Comparison of ENCODE assay signal across 14 cellular contexts in genomic region chr17:61397086-61397842, GRCh38. TPM values are rescaled to one million over a fixed set of nuclear protein-coding genes. Genes with fewer than 3 reads are reported as not detected.
DNase-seq lines count a peak whose midpoint lies in the region; ATAC-seq and TF ChIP-seq lines count a peak whose summit lies in the region.
"Had no signal": no experiment of that assay in that cellular context is flagged by ENCODE, and none has a peak within 500 bp of the region (broad histone marks: within the 10 kb centered on the region; RNA-seq: fewer than 3 reads in every experiment).

No MANE protein-coding gene starts in this region.

- H2AK5ac ChIP-seq in neuronal stem cell (ENCODE audit: low read depth, low read length): peak overlapping the region; percentile 89

- in situ Hi-C loops in Panc1 (cut with HindIII; ENCODE audit: low pct_unique_long_range_greater_than_20kb, low sequenced_read_pairs): no loop called here

- peak overlapping the region; percentile 99 for H3K23ac ChIP-seq in neuronal stem cell (ENCODE audit: low read depth, low read length, poor library complexity)

- POLR2A ChIA-PET in Panc1 (lab: Charles Lee): no interaction called here

- H3K9me3 ChIP-seq in Panc1 (ENCODE audit: control insufficient read depth, insufficient read depth, low read depth, low read length) (no peaks in the 10 kb centered on the region), neuronal stem cell (replicated peaks in 1 of 2; ENCODE audit: control insufficient read depth in 2 of 2, insufficient read depth in 1 of 2, low read depth in 1 of 2, low read length in 2 of 2) (peaks cover 0 to 5% of the 10 kb centered on the region in 2 donors)
- H3K9me3 ChIP-seq: mucosa of descending colon had no signal

- H3K36me3 ChIP-seq in Panc1 (ENCODE audit: control insufficient read depth, insufficient read depth, low read length) (no peaks in the 10 kb centered on the region), neuronal stem cell (replicated peaks in 1 of 2; ENCODE audit: control insufficient read depth in 2 of 2, insufficient read depth in 2 of 2, low read length in 2 of 2) (no peaks in the 10 kb centered on the region)

- H4K8ac ChIP-seq in neuronal stem cell (ENCODE audit: low read depth, low read length): no peak overlapping the region

- peaks cover 2% of the 10 kb centered on the region for H3K79me1 ChIP-seq in neuronal stem cell (ENCODE audit: low read depth, low read length)

- TF ChIP-seq CTCF in AG09309 (IDR thresholded peaks at IDR 0.05; ENCODE audit: control insufficient read depth, insufficient read depth, low read depth, low read length, missing control alignments) (no peak), Panc1 (IDR thresholded peaks at IDR 0.05) (no peak), foreskin fibroblast (IDR thresholded peaks at IDR 0.05; ENCODE audit: low read depth, low read length) (peak; percentile 13), Calu3 (IDR thresholded peaks at IDR 0.05; ENCODE audit: unreplicated experiment) (no peak)

- peaks cover 24% of the 10 kb centered on the region for H3K4me1 ChIP-seq in Panc1 (ENCODE audit: control insufficient read depth, insufficient read depth, low read length)
- peaks cover 8 to 10% of the 10 kb centered on the region in 2 donors for H3K4me1 ChIP-seq in neuronal stem cell (ENCODE audit: control insufficient read depth in 2 of 2, insufficient read depth in 1 of 2, low read depth in 1 of 2, low read length in 2 of 2)

- no peak overlapping the region for H3K4me3 Mint-ChIP-seq in Calu3 (ENCODE audit: low read depth, unreplicated experiment)
- H3K4me3 Mint-ChIP-seq in stimulated activated naive CD8-positive, alpha-beta T cell treated with anti-CD3 and anti-CD28 coated beads, Interleukin-15, amount 100 ng/mL, for 72 hours: peak overlapping the region in 1 of 2 donors; percentile 55

- peak overlapping the region; percentile 66 for H3K18ac ChIP-seq in neuronal stem cell (ENCODE audit: low read length)

- peak overlapping the region; percentile 99 for H3K14ac ChIP-seq in neuronal stem cell (ENCODE audit: low read length)

- no peak overlapping the region for H2BK15ac ChIP-seq in neuronal stem cell (ENCODE audit: low read length)

- no peak overlapping the region for H2BK12ac ChIP-seq in neuronal stem cell (ENCODE audit: low read length)

- no peaks in the 10 kb centered on the region for H3K9me3 Mint-ChIP-seq in Calu3 (ENCODE audit: low read depth, unreplicated experiment)
- H3K9me3 Mint-ChIP-seq in stimulated activated naive CD8-positive, alpha-beta T cell treated with anti-CD3 and anti-CD28 coated beads, Interleukin-15, amount 100 ng/mL, for 72 hours: no peaks in the 10 kb centered on the region
- H3K9me3 Mint-ChIP-seq: activated naive CD4-positive, alpha-beta T cell treated with anti-CD3 and anti-CD28 coated beads, Interleukin-2, amount 50 U/mL, for 24 hours; stimulated activated naive CD8-positive, alpha-beta T cell treated with anti-CD3 and anti-CD28 coated beads, Interleukin-15, Interleukin-2, amounts not matched to agents 100 ng/mL and 50 ng/mL, for 24 hours had no signal

- H3K27me3 Mint-ChIP-seq in Calu3 (ENCODE audit: unreplicated experiment): peaks cover 47% of the 10 kb centered on the region
- peaks cover 66% of the 10 kb centered on the region for H3K27me3 Mint-ChIP-seq in stimulated activated naive CD8-positive, alpha-beta T cell treated with anti-CD3 and anti-CD28 coated beads, Interleukin-15, amount 100 ng/mL, for 72 hours

- H3K36me3 Mint-ChIP-seq in Calu3 (ENCODE audit: insufficient read depth, unreplicated experiment): peaks cover 6% of the 10 kb centered on the region

- ATAC-seq in Panc1 (no peak), HG03342 (IDR thresholded peaks at IDR 0.05; ENCODE audit: unreplicated experiment) (no peak), esophagus mucosa (no peak)
- ATAC-seq in stimulated activated naive CD8-positive, alpha-beta T cell treated with anti-CD3 and anti-CD28 coated beads, Interleukin-15, amount 100 ng/mL, for 72 hours: no peak

- CTCF ChIA-PET in Panc1 (lab: Charles Lee) (no interaction called here), Calu3 (lab: Charles Lee) (no interaction called here)

- peak overlapping the region; percentile 57 for H3K9ac ChIP-seq in neuronal stem cell (ENCODE audit: low read depth, low read length, poor library complexity)

- no peaks in the 10 kb centered on the region for H3K27me3 ChIP-seq in Panc1 (ENCODE audit: control insufficient read depth, insufficient read depth, low read length)
- H3K27me3 ChIP-seq in neuronal stem cell (ENCODE audit: control insufficient read depth in 3 of 3, insufficient read depth in 3 of 3, low read depth in 1 of 3, low read length in 3 of 3): peaks cover 64 to 90% (median 87%) of the 10 kb centered on the region in 3 experiments

- H2BK5ac ChIP-seq in neuronal stem cell (ENCODE audit: low read length): peak overlapping the region; percentile 62

- no peaks in the 10 kb centered on the region for H3K4me1 Mint-ChIP-seq in Calu3 (ENCODE audit: low read depth, unreplicated experiment)
- peaks cover 31% of the 10 kb centered on the region for H3K4me1 Mint-ChIP-seq in stimulated activated naive CD8-positive, alpha-beta T cell treated with anti-CD3 and anti-CD28 coated beads, Interleukin-15, amount 100 ng/mL, for 72 hours

- no peak overlapping the region for H3K27ac Mint-ChIP-seq in Calu3 (ENCODE audit: unreplicated experiment)
- H3K27ac Mint-ChIP-seq in stimulated activated naive CD8-positive, alpha-beta T cell treated with anti-CD3 and anti-CD28 coated beads, Interleukin-15, amount 100 ng/mL, for 72 hours: no peak overlapping the region
- H3K27ac Mint-ChIP-seq: activated naive CD4-positive, alpha-beta T cell treated with anti-CD3 and anti-CD28 coated beads, Interleukin-2, amount 50 U/mL, for 24 hours; stimulated activated naive CD8-positive, alpha-beta T cell treated with anti-CD3 and anti-CD28 coated beads, Interleukin-15, Interleukin-2, amounts not matched to agents 100 ng/mL and 50 ng/mL, for 24 hours had no signal

- no peak overlapping the region for H4K91ac ChIP-seq in neuronal stem cell (ENCODE audit: low read depth, low read length, poor library complexity)

- no CpG with 5 or more reads among the region's 67 CpGs for WGBS in neuronal stem cell (ENCODE audit: extremely low coverage in 2 of 2, insufficient read length in 2 of 2, insufficient replicate concordance in 1 of 2), 2 donors

- no peak overlapping the region for H2BK120ac ChIP-seq in neuronal stem cell (ENCODE audit: low read depth, low read length)

- no peak overlapping the region for H3K4ac ChIP-seq in neuronal stem cell (ENCODE audit: low read length)

- peak overlapping the region; percentile 97 for H2AFZ ChIP-seq in neuronal stem cell (ENCODE audit: low read length)

- intact Hi-C loops in Panc1 (cut with micrococcal nuclease; ENCODE audit: unreplicated experiment) (loop anchor here (10.0 kb wide), 1 partner anchor 392 kb away; no protein-coding TSS in a partner anchor), Calu3 (cut with micrococcal nuclease; ENCODE audit: unreplicated experiment) (loop anchor here (10.0 kb wide), 1 partner anchor 672 kb away; no protein-coding TSS in a partner anchor)

- DNase-seq in AG09309 (ENCODE audit: low read depth) (no peak), Panc1 (ENCODE audit: low read depth, low spot score) (no peak), foreskin fibroblast (peak in 1 of 2 donors; percentile 85), neuronal stem cell (ENCODE audit: low spot score) (no peak), Calu3 (no peak)
- no peak for DNase-seq in stimulated activated naive CD8-positive, alpha-beta T cell treated with anti-CD3 and anti-CD28 coated beads, Interleukin-15, amount 100 ng/mL, for 72 hours
- DNase-seq: DMS153 had no signal

- H3K27ac ChIP-seq in Panc1 (ENCODE audit: low read length): peak overlapping the region; percentile 54; the same call in 1 of the 2 replicates
- H3K27ac ChIP-seq in neuronal stem cell (replicated peaks; ENCODE audit: low read length): no peak overlapping the region

- BruUV-seq in Panc1 (replicated peaks; lab: Mats Ljungman, UMichigan): no TSS peak
- BruUV-seq in Calu3 (replicated peaks; lab: Mats Ljungman, UMichigan): no TSS peak

- peak overlapping the region; percentile 65 for H3K4me2 ChIP-seq in neuronal stem cell (ENCODE audit: insufficient read depth, low read length, poor library complexity, severe bottlenecking)

- H3K4me3 ChIP-seq in AG09309 (ENCODE audit: control insufficient read depth, low read depth, low read length): peak overlapping the region; percentile 73
- peak overlapping the region in 1 of 2 experiments; percentile 79; a peak in 1 of 4 replicates for H3K4me3 ChIP-seq in Panc1 (ENCODE audit: low read depth in 2 of 2, low read length in 2 of 2)
- peak overlapping the region; percentile 84 to 92 for H3K4me3 ChIP-seq in foreskin fibroblast (ENCODE audit: low read depth in 1 of 2, low read length in 2 of 2)
- H3K4me3 ChIP-seq in neuronal stem cell (ENCODE audit: low read length in 2 of 2): peak overlapping the region; percentile 49 to 51
- H3K4me3 ChIP-seq: mucosa of descending colon had no signal

RNA-seq across cellular contexts. Expression of gene TBX2, which starts 2.4 kb away (rescaled TPM):
- 35.6 TPM for total RNA-seq in Panc1 (2021; ENCODE audit: unreplicated experiment)
- polyA plus RNA-seq in Panc1 (2012; ENCODE audit: insufficient read length): 30.7 TPM
- polyA plus RNA-seq in neuronal stem cell (2013, experiment 1 of 2): not detected
- not detected for polyA plus RNA-seq in neuronal stem cell (2013, experiment 2 of 2)
- total RNA-seq in Calu3 (2022): 0.14 and 0.15 TPM in 2 replicates
- total RNA-seq in esophagus mucosa: 1.6 TPM

RNA-seq across cellular contexts. Expression of gene TBX4, which starts 55.0 kb away (rescaled TPM):
- total RNA-seq in Panc1 (2021; ENCODE audit: unreplicated experiment) (not detected), Calu3 (2022) (not detected in 2 replicates), esophagus mucosa (not detected)
- polyA plus RNA-seq in Panc1 (2012; ENCODE audit: insufficient read length): 0.19 TPM
- not detected for polyA plus RNA-seq in neuronal stem cell (2013, experiment 1 of 2)
- not detected for polyA plus RNA-seq in neuronal stem cell (2013, experiment 2 of 2)
- total RNA-seq: HT1080, mucosa of descending colon, SK-MEL-5 had no signal

Comparison
In these comparisons a context has a peak if more than half of its experiments do, and no peak if none do; other contexts are left out.
1. RNA of gene TBX2, which starts 2.4 kb away (total RNA-seq): 35.6 TPM in Panc1 (single experiment); 1.6 TPM in esophagus mucosa (single experiment) and 0.14 to 0.15 TPM in Calu3; every median in the first group is over 10 times any median in the second.